Comparison of ENCODE assay signal across 25 cellular contexts in genomic region chr22:23193882-23194281, GRCh38. TPM values are rescaled to one million over a fixed set of nuclear protein-coding genes. Genes with fewer than 3 reads are reported as not detected.
A peak's percentile ranks its signal among the peaks of the same experiment; 100 is the strongest.
DNase-seq lines count a peak whose midpoint lies in the region; ATAC-seq, FAIRE-seq and TF ChIP-seq lines count a peak whose summit lies in the region.
"Had no signal": no experiment of that assay in that cellular context is flagged by ENCODE, and none has a peak within 500 bp of the region (broad histone marks: within the 10 kb centered on the region; RNA-seq: fewer than 3 reads in every experiment).

No MANE protein-coding gene starts in this region.

- no peak for FAIRE-seq in D721Med (lab: Jason Lieb, UNC)
- FAIRE-seq: frontal cortex, pancreas had no signal

- no peaks in the 10 kb centered on the region for H3K9me2 ChIP-seq in PC-9 (ENCODE audit: insufficient read depth)

- no peaks in the 10 kb centered on the region for H3K27me3 Mint-ChIP-seq in activated naive CD4-positive, alpha-beta T cell treated with anti-CD3 and anti-CD28 coated beads, Interleukin-2, amount 10 ng/mL, durations not matched to agents 7 days and 5 days
- H3K27me3 Mint-ChIP-seq: dendritic cell treated with granulocyte-macrophage colony-stimulating factor and Interleukin-4, amounts not matched to agents 40 ng/mL and 50 ng/mL, for 4 days; stimulated activated memory B cell treated with anti-CD40 and anti-IgM and Interleukin-4, amounts not matched to agents 10 μg/mL and 1 μg/mL and 100 μg/mL, for 72 hours had no signal

- peak; percentile 57 for ATAC-seq in esophagus mucosa
- ATAC-seq: pancreas; stimulated activated memory B cell treated with anti-CD40 and anti-IgM and Interleukin-4, amounts not matched to agents 10 μg/mL and 1 μg/mL and 100 μg/mL, for 72 hours had no signal

- H3K4me1 ChIP-seq in osteoblast (ENCODE audit: insufficient read depth, low read length) (peaks cover 11% of the 10 kb centered on the region), PC-9 (replicated peaks; ENCODE audit: insufficient read depth) (peaks cover 19% of the 10 kb centered on the region)
- H3K4me1 ChIP-seq: HAP-1 had no signal

- no peaks in the 10 kb centered on the region for H3K9me3 Mint-ChIP-seq in activated naive CD4-positive, alpha-beta T cell treated with anti-CD3 and anti-CD28 coated beads, Interleukin-2, amount 10 ng/mL, durations not matched to agents 7 days and 5 days
- H3K9me3 Mint-ChIP-seq: dendritic cell treated with granulocyte-macrophage colony-stimulating factor and Interleukin-4, amounts not matched to agents 40 ng/mL and 50 ng/mL, for 4 days; stimulated activated memory B cell treated with anti-CD40 and anti-IgM and Interleukin-4, amounts not matched to agents 10 μg/mL and 1 μg/mL and 100 μg/mL, for 72 hours had no signal

- H3K9me3 ChIP-seq in osteoblast (ENCODE audit: low read depth, low read length) (no peaks in the 10 kb centered on the region), PC-9 (ENCODE audit: insufficient read depth, low read depth) (no peaks in the 10 kb centered on the region)
- H3K9me3 ChIP-seq: HAP-1, pancreas, tibial nerve had no signal

- no peaks in the 10 kb centered on the region for H3K36me3 ChIP-seq in osteoblast (ENCODE audit: insufficient read depth, low read length)
- H3K36me3 ChIP-seq in PC-9 (ENCODE audit: low read depth): no peaks in the 10 kb centered on the region
- H3K36me3 ChIP-seq: HAP-1, pancreas had no signal

- H3K79me2 ChIP-seq in osteoblast (ENCODE audit: insufficient read depth, low read length): peaks cover 82% of the 10 kb centered on the region
- H3K79me2 ChIP-seq in PC-9 (ENCODE audit: low read depth): peaks cover 96% of the 10 kb centered on the region

- intact Hi-C loops in PC-9 (cut with micrococcal nuclease; ENCODE audit: unreplicated experiment): no loop called here

- peaks cover 9% of the 10 kb centered on the region for H3K4me1 Mint-ChIP-seq in activated naive CD4-positive, alpha-beta T cell treated with anti-CD3 and anti-CD28 coated beads, Interleukin-2, amount 10 ng/mL, durations not matched to agents 7 days and 5 days

- H3K27me3 ChIP-seq in osteoblast (ENCODE audit: insufficient read depth, low read length) (no peaks in the 10 kb centered on the region), PC-9 (ENCODE audit: insufficient read depth, low read depth) (no peaks in the 10 kb centered on the region)
- H3K27me3 ChIP-seq: pancreas, tibial nerve had no signal

- H4K20me1 ChIP-seq in osteoblast (ENCODE audit: insufficient read depth, low read length): peaks cover 68% of the 10 kb centered on the region
- peaks cover 41% of the 10 kb centered on the region for H4K20me1 ChIP-seq in PC-9 (ENCODE audit: insufficient read depth)

- no peaks in the 10 kb centered on the region for H3F3A ChIP-seq in PC-9 (ENCODE audit: insufficient read depth, low read depth)

- H3K4me2 ChIP-seq in osteoblast (ENCODE audit: insufficient read depth, low read length) (peak overlapping the region; percentile 54), PC-9 (no peak overlapping the region)

- CTCF ChIA-PET in RWPE1 (lab: Yijun Ruan, JAX): interaction anchor here (0.6 kb wide), 1 partner anchor 12 kb away, joined by 3 read pairs; no protein-coding TSS in a partner anchor
- CTCF ChIA-PET in PC-9 (lab: Charles Lee): no interaction called here
- CTCF ChIA-PET in activated naive CD4-positive, alpha-beta T cell treated with anti-CD3 and anti-CD28 coated beads, Interleukin-2, amount 10 ng/mL, durations not matched to agents 7 days and 5 days (lab: Charles Lee): no interaction called here

- H3K36me3 Mint-ChIP-seq in activated naive CD4-positive, alpha-beta T cell treated with anti-CD3 and anti-CD28 coated beads, Interleukin-2, amount 10 ng/mL, durations not matched to agents 7 days and 5 days: peaks cover 10% of the 10 kb centered on the region

- H3K4me3 ChIP-seq in osteoblast (ENCODE audit: insufficient read depth, low read length) (no peak overlapping the region), PC-9 (no peak overlapping the region)
- H3K4me3 ChIP-seq: HAP-1, pancreas, tibial nerve had no signal

- no peak overlapping the region for H3K4me3 Mint-ChIP-seq in activated naive CD4-positive, alpha-beta T cell treated with anti-CD3 and anti-CD28 coated beads, Interleukin-2, amount 10 ng/mL, durations not matched to agents 7 days and 5 days
- H3K4me3 Mint-ChIP-seq: dendritic cell treated with granulocyte-macrophage colony-stimulating factor and Interleukin-4, amounts not matched to agents 40 ng/mL and 50 ng/mL, for 4 days; stimulated activated memory B cell treated with anti-CD40 and anti-IgM and Interleukin-4, amounts not matched to agents 10 μg/mL and 1 μg/mL and 100 μg/mL, for 72 hours had no signal

- H3K27ac ChIP-seq in RWPE1 (peak overlapping the region; percentile 73), osteoblast (ENCODE audit: low read depth, low read length) (no peak overlapping the region), PC-9 (no peak overlapping the region)
- H3K27ac ChIP-seq: pancreas, VCaP had no signal

- no peak overlapping the region for H3K27ac Mint-ChIP-seq in activated naive CD4-positive, alpha-beta T cell treated with anti-CD3 and anti-CD28 coated beads, Interleukin-2, amount 10 ng/mL, durations not matched to agents 7 days and 5 days
- H3K27ac Mint-ChIP-seq: dendritic cell treated with granulocyte-macrophage colony-stimulating factor and Interleukin-4, amounts not matched to agents 40 ng/mL and 50 ng/mL, for 4 days; stimulated activated memory B cell treated with anti-CD40 and anti-IgM and Interleukin-4, amounts not matched to agents 10 μg/mL and 1 μg/mL and 100 μg/mL, for 72 hours had no signal

- DNase-seq in CD1c-positive myeloid dendritic cell (ENCODE audit: extremely low spot score) (peak; percentile 29), RWPE1 (ENCODE audit: low spot score) (no peak), osteoblast (ENCODE audit: insufficient read length, low spot score, missing footprints) (peak; percentile 94), PC-9 (no peak), D721Med (ENCODE audit: insufficient read length, low spot score) (no peak), NCI-H510A (lab: John Stamatoyannopoulos, UW) (no peak)
- DNase-seq in activated naive CD4-positive, alpha-beta T cell treated with anti-CD3 and anti-CD28 coated beads, Interleukin-2, amount 10 ng/mL, durations not matched to agents 7 days and 5 days: no peak
- DNase-seq: activated gamma-delta T cell, DMS79 treated with DMSO at 0.1 percent for 48 hours, islet precursor cell, NCI-H1436, NCI-H2171 treated with DMSO at 0.1 percent for 48 hours, NCI-H774, OCI-M1, pancreas had no signal

- BruUV-seq in PC-9 (replicated peaks; lab: Mats Ljungman, UMichigan): no TSS peak

- no peak for TF ChIP-seq CTCF in RWPE1 (conservative IDR thresholded peaks at IDR 0.05; ENCODE audit: low read depth)
- no peak for TF ChIP-seq CTCF in osteoblast (IDR thresholded peaks at IDR 0.05; ENCODE audit: extremely low read depth, low read depth, low read length)
- TF ChIP-seq CTCF in PC-9 (conservative IDR thresholded peaks at IDR 0.05): no peak
- TF ChIP-seq CTCF in D721Med (IDR thresholded peaks at IDR 0.05; ENCODE audit: insufficient read depth, missing control alignments): no peak

- H2AFZ ChIP-seq in osteoblast (ENCODE audit: low read length): no peak overlapping the region
- no peak overlapping the region for H2AFZ ChIP-seq in PC-9

- POLR2A ChIA-PET in RWPE1 (lab: Yijun Ruan, JAX; ENCODE audit: low non-redundant PET) (no interaction called here), PC-9 (lab: Charles Lee; ENCODE audit: unreplicated experiment) (no interaction called here)

RNA-seq across cellular contexts. Expression of gene BCR, which starts 13.6 kb away (rescaled TPM):
- 39.7 TPM for total RNA-seq in esophagus mucosa
- 28.6 and 29.8 TPM in 2 replicates for total RNA-seq in osteoblast
- 47.8 and 54.9 TPM in 2 replicates for total RNA-seq in PC-9 (2021)

RNA-seq across cellular contexts. Expression of gene RAB36, which starts 48.6 kb away (rescaled TPM):
- 4.1 TPM for total RNA-seq in esophagus mucosa
- total RNA-seq in osteoblast: 7.6 and 8.5 TPM in 2 replicates
- total RNA-seq in PC-9 (2021): 5.8 and 6.8 TPM in 2 replicates
- total RNA-seq: T-helper 1 cell treated with Interleukin-12 subunit alpha and Interleukin-12 subunit beta and Interleukin-4 antibody, amounts not matched to agents 30 ng/mL and 1 ng/mL, for 36 hours had no signal

RNA-seq across cellular contexts. Expression of gene RSPH14, which starts 52.1 kb away (rescaled TPM):
- not detected for total RNA-seq in esophagus mucosa
- total RNA-seq in osteoblast: under 0.01 TPM in 1 of 2 replicates, not detected in the other
- 0.28 TPM in 1 of 2 replicates, not detected in the other for total RNA-seq in PC-9 (2021)
- total RNA-seq: cardiac septum; lung microvascular endothelial cell; T-helper 1 cell treated with Interleukin-12 subunit alpha and Interleukin-12 subunit beta and Interleukin-4 antibody, amounts not matched to agents 30 ng/mL and 1 ng/mL, for 36 hours had no signal

Comparison
In these comparisons a context has a peak if more than half of its experiments do, and no peak if none do; other contexts are left out.
1. DNase-seq: peak in CD1c-positive myeloid dendritic cell (single experiment) and osteoblast (single experiment); none in RWPE1 (single experiment), PC-9 (0 of 2), D721Med (single experiment), NCI-H510A (single experiment) and activated naive CD4-positive, alpha-beta T cell treated with anti-CD3 and anti-CD28 coated beads, Interleukin-2, amount 10 ng/mL, durations not matched to agents 7 days and 5 days (single experiment).